ENCODE assay signal across 23 cellular contexts in genomic region chr21:35249636-35250035, GRCh38.
DNase-seq lines count a peak whose midpoint lies in the region; ATAC-seq and TF ChIP-seq lines count a peak whose summit lies in the region.
"Had no signal": no experiment of that assay in that cellular context is flagged by ENCODE, and none has a peak within 500 bp of the region (broad histone marks: within the 10 kb centered on the region; RNA-seq: fewer than 3 reads in every experiment).

No MANE protein-coding gene starts in this region.

- no peaks in the 10 kb centered on the region for H3K27me3 Mint-ChIP-seq in type B pancreatic cell
- H3K27me3 Mint-ChIP-seq in activated CD8-positive, alpha-beta T cell treated with anti-CD3 and anti-CD28 coated beads, Interleukin-2, amount 10 ng/mL, durations not matched to agents 7 days and 5 days (ENCODE audit: low read depth) = peaks cover 2% of the 10 kb centered on the region
- no peaks in the 10 kb centered on the region for H3K27me3 Mint-ChIP-seq in CD8-positive, alpha-beta T cell (ENCODE audit: low read depth)

- TF ChIP-seq CTCF in PC-9 (conservative IDR thresholded peaks at IDR 0.05) (no peak), type B pancreatic cell (conservative IDR thresholded peaks at IDR 0.05) (no peak), foreskin fibroblast (IDR thresholded peaks at IDR 0.05; ENCODE audit: low read depth, low read length) (no peak)
- no peak for TF ChIP-seq CTCF in CD8-positive, alpha-beta T cell (IDR thresholded peaks at IDR 0.05)

- DNase-seq in NCI-H510A treated with DMSO at 0.1 percent for 48 hours (lab: John Stamatoyannopoulos, UW) (peak; percentile 64), NCI-H510A (lab: John Stamatoyannopoulos, UW) (no peak), PC-9 (peak; percentile 31 to 66), type B pancreatic cell (ENCODE audit: extremely low spot score, unreplicated experiment) (no peak), foreskin fibroblast (no peak)
- DNase-seq in activated CD8-positive, alpha-beta T cell treated with anti-CD3 and anti-CD28 coated beads, Interleukin-2, amount 10 ng/mL, durations not matched to agents 7 days and 5 days = no peak
- no peak for DNase-seq in CD8-positive, alpha-beta T cell
- DNase-seq: activated CD4-positive, alpha-beta T cell treated with anti-CD3 and anti-CD28 coated beads, Interleukin-2, amount 50 U/mL, for 4 hours; activated T-cell treated with anti-CD3 and anti-CD28 coated beads, Interleukin-2, amount 50 U/mL, for 72 hours; dermis blood vessel endothelial cell; GM23248; IMR-90; mesenchymal stem cell; NCI-H1694 treated with DMSO at 0.1 percent for 48 hours; NCI-H345; small intestine; stimulated activated naive CD4-positive, alpha-beta T cell had no signal

- H3K9me3 ChIP-seq in PC-9 (ENCODE audit: insufficient read depth, low read depth) (peaks cover 15% of the 10 kb centered on the region), esophagus (ENCODE audit: control insufficient read depth in 2 of 2, insufficient read depth in 1 of 2, low read depth in 1 of 2, low read length in 1 of 2) (peaks cover 0 to 3% of the 10 kb centered on the region in 2 donors)
- no peaks in the 10 kb centered on the region for H3K9me3 ChIP-seq in CD8-positive, alpha-beta T cell (ENCODE audit: low read length)
- H3K9me3 ChIP-seq: right atrium auricular region had no signal

- peaks cover 5% of the 10 kb centered on the region for H3K4me1 Mint-ChIP-seq in type B pancreatic cell (ENCODE audit: unreplicated experiment)
- H3K4me1 Mint-ChIP-seq in activated CD8-positive, alpha-beta T cell treated with anti-CD3 and anti-CD28 coated beads, Interleukin-2, amount 10 ng/mL, durations not matched to agents 7 days and 5 days (ENCODE audit: low read depth) = no peaks in the 10 kb centered on the region
- no peaks in the 10 kb centered on the region for H3K4me1 Mint-ChIP-seq in CD8-positive, alpha-beta T cell (ENCODE audit: low read depth)
- H3K4me1 Mint-ChIP-seq: central memory CD8-positive, alpha-beta T cell had no signal

- no peaks in the 10 kb centered on the region for H3K9me3 Mint-ChIP-seq in type B pancreatic cell
- H3K9me3 Mint-ChIP-seq in activated CD8-positive, alpha-beta T cell treated with anti-CD3 and anti-CD28 coated beads, Interleukin-2, amount 10 ng/mL, durations not matched to agents 7 days and 5 days (ENCODE audit: insufficient read depth) = peaks cover 4% of the 10 kb centered on the region
- peaks cover 4% of the 10 kb centered on the region for H3K9me3 Mint-ChIP-seq in CD8-positive, alpha-beta T cell
- H3K9me3 Mint-ChIP-seq: central memory CD8-positive, alpha-beta T cell had no signal

- CTCF ChIA-PET in PC-9 (lab: Charles Lee) = no interaction called here
- CTCF ChIA-PET in activated CD8-positive, alpha-beta T cell treated with anti-CD3 and anti-CD28 coated beads, Interleukin-2, amount 10 ng/mL, durations not matched to agents 7 days and 5 days (lab: Charles Lee) = no interaction called here
- CTCF ChIA-PET in CD8-positive, alpha-beta T cell (lab: Charles Lee) = interaction anchor here (1.3 kb wide), 1 partner anchor 74 kb away, joined by 3 read pairs; no protein-coding TSS in a partner anchor

- no peaks in the 10 kb centered on the region for H4K20me1 ChIP-seq in PC-9 (ENCODE audit: insufficient read depth)

- H3K9me2 ChIP-seq in PC-9 (ENCODE audit: insufficient read depth) = no peaks in the 10 kb centered on the region

- peak overlapping the region; percentile 51 for H3K27ac Mint-ChIP-seq in type B pancreatic cell
- H3K27ac Mint-ChIP-seq in activated CD8-positive, alpha-beta T cell treated with anti-CD3 and anti-CD28 coated beads, Interleukin-2, amount 10 ng/mL, durations not matched to agents 7 days and 5 days = no peak overlapping the region
- H3K27ac Mint-ChIP-seq in CD8-positive, alpha-beta T cell = no peak overlapping the region
- H3K27ac Mint-ChIP-seq: activated T-cell treated with anti-CD3 and anti-CD28 coated beads, Interleukin-2, amount 50 U/mL, for 72 hours had no signal

- WGBS in esophagus, 2 donors = 63 to 76% methylated on average over 1 of the region's 1 CpG

- H3K4me3 ChIP-seq in PC-9 (no peak overlapping the region), esophagus (ENCODE audit: low read depth in 1 of 2, low read length in 2 of 2) (no peak overlapping the region), foreskin fibroblast (ENCODE audit: low read depth in 1 of 2, low read length in 2 of 2) (no peak overlapping the region)
- no peak overlapping the region for H3K4me3 ChIP-seq in CD8-positive, alpha-beta T cell (ENCODE audit: low read depth, low read length)
- H3K4me3 ChIP-seq: GM23248, right atrium auricular region, SK-N-MC had no signal

- H3K4me1 ChIP-seq in PC-9 (replicated peaks; ENCODE audit: insufficient read depth) = peaks cover 12% of the 10 kb centered on the region
- H3K4me1 ChIP-seq in esophagus (ENCODE audit: control insufficient read depth in 2 of 2, insufficient read depth in 2 of 2, low read length in 1 of 2) = no peaks in the 10 kb centered on the region
- H3K4me1 ChIP-seq in CD8-positive, alpha-beta T cell (ENCODE audit: insufficient read depth, low read length) = no peaks in the 10 kb centered on the region
- H3K4me1 ChIP-seq: parathyroid adenoma had no signal

- H3K4me2 ChIP-seq in PC-9 = peak overlapping the region; percentile 56

- H3K36me3 ChIP-seq in PC-9 (ENCODE audit: low read depth) (0 out of 2 replicates have a peak, but pooled peaks cover 6% of the 10 kb centered on the region), esophagus (ENCODE audit: control insufficient read depth in 2 of 2, insufficient read depth in 2 of 2, low read length in 1 of 2) (no peaks in the 10 kb centered on the region)
- H3K36me3 ChIP-seq in CD8-positive, alpha-beta T cell (ENCODE audit: insufficient read depth, low read length) = no peaks in the 10 kb centered on the region
- H3K36me3 ChIP-seq: right atrium auricular region had no signal

- no peak overlapping the region for H2AFZ ChIP-seq in PC-9
- H2AFZ ChIP-seq: GM23248, parathyroid adenoma had no signal

- intact Hi-C loops in PC-9 (cut with micrococcal nuclease; ENCODE audit: unreplicated experiment) = loop anchor here (10.0 kb wide), 2 partner anchors 55 to 285 kb away; no protein-coding TSS in a partner anchor
- intact Hi-C loops in CD8-positive, alpha-beta T cell (cut with DNase I, micrococcal nuclease) = loop anchor here in 1 of 2 experiments (5.0 kb wide), 1 partner anchor 52 kb away; no protein-coding TSS in a partner anchor

- H3K27me3 ChIP-seq in PC-9 (ENCODE audit: insufficient read depth, low read depth) (no peaks in the 10 kb centered on the region), esophagus (ENCODE audit: control insufficient read depth in 1 of 2, insufficient read depth in 2 of 2, low read length in 2 of 2) (no peaks in the 10 kb centered on the region)
- no peaks in the 10 kb centered on the region for H3K27me3 ChIP-seq in CD8-positive, alpha-beta T cell (ENCODE audit: insufficient read depth, low read length)
- H3K27me3 ChIP-seq: right atrium auricular region had no signal

- H3K27ac ChIP-seq in PC-9 (peak overlapping the region; percentile 80), esophagus (ENCODE audit: low read depth in 2 of 2, low read length in 1 of 2) (peak overlapping the region; percentile 65 to 82)
- no peak overlapping the region for H3K27ac ChIP-seq in CD8-positive, alpha-beta T cell (ENCODE audit: low read depth, low read length)
- H3K27ac ChIP-seq: GM23248, parathyroid adenoma, right atrium auricular region, SK-N-MC had no signal

- H3K4me3 Mint-ChIP-seq in type B pancreatic cell = no peak overlapping the region
- no peak overlapping the region for H3K4me3 Mint-ChIP-seq in activated CD8-positive, alpha-beta T cell treated with anti-CD3 and anti-CD28 coated beads, Interleukin-2, amount 10 ng/mL, durations not matched to agents 7 days and 5 days
- H3K4me3 Mint-ChIP-seq in CD8-positive, alpha-beta T cell = no peak overlapping the region
- H3K4me3 Mint-ChIP-seq: activated T-cell treated with anti-CD3 and anti-CD28 coated beads, Interleukin-2, amount 50 U/mL, for 72 hours; central memory CD8-positive, alpha-beta T cell; neural crest cell had no signal

- no peak for ATAC-seq in activated CD8-positive, alpha-beta T cell treated with anti-CD3 and anti-CD28 coated beads, Interleukin-2, amount 10 ng/mL, durations not matched to agents 7 days and 5 days
- ATAC-seq in CD8-positive, alpha-beta T cell = no peak
- ATAC-seq: activated T-cell treated with anti-CD3 and anti-CD28 coated beads, Interleukin-2, amount 50 U/mL, for 72 hours had no signal

- POLR2A ChIA-PET in PC-9 (lab: Charles Lee; ENCODE audit: unreplicated experiment) = no interaction called here
- POLR2A ChIA-PET in activated CD8-positive, alpha-beta T cell treated with anti-CD3 and anti-CD28 coated beads, Interleukin-2, amount 10 ng/mL, durations not matched to agents 7 days and 5 days (lab: Charles Lee) = no interaction called here
- POLR2A ChIA-PET in CD8-positive, alpha-beta T cell (lab: Charles Lee) = no interaction called here

- H3F3A ChIP-seq in PC-9 (ENCODE audit: insufficient read depth, low read depth) = peaks cover 8% of the 10 kb centered on the region; the same call in 1 of the 2 replicates

- BruUV-seq in PC-9 (replicated peaks; lab: Mats Ljungman, UMichigan) = no TSS peak

- no peaks in the 10 kb centered on the region for H3K36me3 Mint-ChIP-seq in type B pancreatic cell
- no peaks in the 10 kb centered on the region for H3K36me3 Mint-ChIP-seq in activated CD8-positive, alpha-beta T cell treated with anti-CD3 and anti-CD28 coated beads, Interleukin-2, amount 10 ng/mL, durations not matched to agents 7 days and 5 days (ENCODE audit: low read depth)
- H3K36me3 Mint-ChIP-seq in CD8-positive, alpha-beta T cell = no peaks in the 10 kb centered on the region

- no peaks in the 10 kb centered on the region for H3K79me2 ChIP-seq in PC-9 (ENCODE audit: low read depth)
- H3K79me2 ChIP-seq: parathyroid adenoma had no signal

Comparison
In these comparisons a context has a peak if more than half of its experiments do, and no peak if none do; other contexts are left out.
1. DNase-seq: peak in NCI-H510A treated with DMSO at 0.1 percent for 48 hours (single experiment) and PC-9 (2 of 2); none in NCI-H510A (single experiment), type B pancreatic cell (single experiment), activated CD8-positive, alpha-beta T cell treated with anti-CD3 and anti-CD28 coated beads, Interleukin-2, amount 10 ng/mL, durations not matched to agents 7 days and 5 days (single experiment), foreskin fibroblast (0 of 2) and CD8-positive, alpha-beta T cell (0 of 7).